ENCODE assay signal across 12 cellular contexts in the genomic region with DNA sequence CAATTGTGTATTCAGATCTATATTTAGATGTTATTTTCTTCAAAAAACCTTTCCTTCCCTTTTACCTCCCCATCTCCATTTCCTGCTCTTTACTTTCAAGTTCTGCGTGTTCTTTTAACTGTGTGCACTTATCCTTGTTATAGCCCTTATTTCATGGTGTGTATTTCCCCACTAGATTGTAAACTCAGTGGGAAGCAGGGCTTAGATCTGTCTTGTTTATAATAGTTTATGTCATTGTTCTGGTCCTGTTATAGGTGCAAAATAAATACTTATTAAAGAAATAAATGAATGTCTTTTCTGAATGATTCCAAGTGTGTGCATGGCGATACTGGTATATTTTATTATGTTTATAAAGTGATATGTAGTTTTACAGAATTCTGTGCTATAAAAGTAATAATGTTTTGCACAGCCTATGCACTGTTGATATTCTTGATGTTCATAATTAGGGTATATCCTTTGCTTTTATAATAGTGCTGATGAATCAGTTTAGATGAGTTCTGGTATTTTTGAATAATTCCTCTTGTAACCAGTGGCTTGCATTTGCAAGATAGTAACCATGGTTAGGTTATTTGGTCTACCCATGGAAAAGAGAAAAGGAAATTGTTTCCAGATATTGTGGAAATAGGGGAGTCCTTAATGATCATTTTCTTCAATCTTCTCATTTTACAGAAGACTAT. TPM values are rescaled to one million over a fixed set of nuclear protein-coding genes. Genes with fewer than 3 reads are reported as not detected.
DNase-seq lines count a peak whose midpoint lies in the region; ATAC-seq and TF ChIP-seq lines count a peak whose summit lies in the region.
"Had no signal": no experiment of that assay in that cellular context is flagged by ENCODE, and none has a peak within 500 bp of the region (broad histone marks: within the 10 kb centered on the region; RNA-seq: fewer than 3 reads in every experiment).

No MANE protein-coding gene starts in this region.

- no peaks in the 10 kb centered on the region for H3K36me3 ChIP-seq in GM23248 (ENCODE audit: low read depth)
- no peaks in the 10 kb centered on the region for H3K36me3 ChIP-seq in mesenchymal stem cell (ENCODE audit: control insufficient read depth in 1 of 2, insufficient read depth in 2 of 2, low read depth in 1 of 2, low read length in 2 of 2)

- H3K14ac ChIP-seq in mesenchymal stem cell (ENCODE audit: low read length in 2 of 2) = no peak overlapping the region

- H3K4me3 ChIP-seq in GM23248 (peak overlapping the region; percentile 63), mesenchymal stem cell (ENCODE audit: insufficient read depth in 1 of 2, low read depth in 1 of 2, low read length in 2 of 2) (no peak overlapping the region)

- H3K27ac Mint-ChIP-seq in CD4-positive, alpha-beta T cell = no peak overlapping the region
- H3K27ac Mint-ChIP-seq in activated naive CD8-positive, alpha-beta T cell treated with anti-CD3 and anti-CD28 coated beads, Interleukin-2, amount 50 U/mL, for 24 hours = peak overlapping the region; percentile 69
- no peak overlapping the region for H3K27ac Mint-ChIP-seq in stimulated activated naive B cell treated with anti-CD40 and anti-IgM and Interleukin-4, amounts not matched to agents 10 μg/mL and 1 μg/mL and 100 μg/mL, for 72 hours

- in situ Hi-C loops in GM23248 (cut with MboI) = no loop called here

- no peaks in the 10 kb centered on the region for H3K27me3 Mint-ChIP-seq in CD4-positive, alpha-beta T cell
- no peaks in the 10 kb centered on the region for H3K27me3 Mint-ChIP-seq in activated naive CD8-positive, alpha-beta T cell treated with anti-CD3 and anti-CD28 coated beads, Interleukin-2, amount 50 U/mL, for 24 hours
- peaks cover 14 to 20% of the 10 kb centered on the region in 2 donors for H3K27me3 Mint-ChIP-seq in stimulated activated naive B cell treated with anti-CD40 and anti-IgM and Interleukin-4, amounts not matched to agents 10 μg/mL and 1 μg/mL and 100 μg/mL, for 72 hours

- intact Hi-C loops in CD4-positive, alpha-beta T cell (cut with DNase I, micrococcal nuclease) = loop anchor here in 1 of 2 experiments (5.0 kb wide), 1 partner anchor 71 kb away; no protein-coding TSS in a partner anchor

- H3K79me1 ChIP-seq in mesenchymal stem cell (replicated peaks; ENCODE audit: low read length, poor library complexity, severe bottlenecking) = no peaks in the 10 kb centered on the region

- H2BK5ac ChIP-seq in mesenchymal stem cell (ENCODE audit: low read depth, low read length, poor library complexity, severe bottlenecking) = no peak overlapping the region

- H4K91ac ChIP-seq in mesenchymal stem cell (ENCODE audit: low read length) = no peak overlapping the region

- no peak for TF ChIP-seq CTCF in CD4-positive, alpha-beta T cell (IDR thresholded peaks at IDR 0.05)

- WGBS in GM23248 (ENCODE audit: low coverage in 1 of 2, low lambda C conversion rate in 2 of 2, missing lambda C conversion rate in 2 of 2), 2 experiments = 96 to 98% methylated on average over 2 of the region's 2 CpGs
- WGBS in mesenchymal stem cell = 100% methylated on average over 1 of the region's 2 CpGs

- ATAC-seq in CD4-positive, alpha-beta T cell (ENCODE audit: poor library complexity) = no peak
- ATAC-seq in activated naive CD8-positive, alpha-beta T cell treated with anti-CD3 and anti-CD28 coated beads, Interleukin-2, amount 50 U/mL, for 24 hours = no peak
- ATAC-seq in GM21619 (IDR thresholded peaks at IDR 0.05; ENCODE audit: unreplicated experiment) = no peak
- ATAC-seq in stimulated activated naive B cell treated with anti-CD40 and anti-IgM and Interleukin-4, amounts not matched to agents 10 μg/mL and 1 μg/mL and 100 μg/mL, for 72 hours (replicated peaks) = no peak

- H3K9me3 Mint-ChIP-seq in CD4-positive, alpha-beta T cell = no peaks in the 10 kb centered on the region
- H3K9me3 Mint-ChIP-seq in activated naive CD8-positive, alpha-beta T cell treated with anti-CD3 and anti-CD28 coated beads, Interleukin-2, amount 50 U/mL, for 24 hours = no peaks in the 10 kb centered on the region
- H3K9me3 Mint-ChIP-seq in stimulated activated naive B cell treated with anti-CD40 and anti-IgM and Interleukin-4, amounts not matched to agents 10 μg/mL and 1 μg/mL and 100 μg/mL, for 72 hours = no peaks in the 10 kb centered on the region

- no peaks in the 10 kb centered on the region for H3K9me2 ChIP-seq in GM23248 (ENCODE audit: insufficient read depth)

- H3K36me3 Mint-ChIP-seq in CD4-positive, alpha-beta T cell (ENCODE audit: low read depth) = no peaks in the 10 kb centered on the region
- H3K36me3 Mint-ChIP-seq in activated naive CD8-positive, alpha-beta T cell treated with anti-CD3 and anti-CD28 coated beads, Interleukin-2, amount 50 U/mL, for 24 hours (ENCODE audit: low read depth) = peaks cover 24% of the 10 kb centered on the region
- peaks cover 2 to 8% of the 10 kb centered on the region in 2 donors for H3K36me3 Mint-ChIP-seq in stimulated activated naive B cell treated with anti-CD40 and anti-IgM and Interleukin-4, amounts not matched to agents 10 μg/mL and 1 μg/mL and 100 μg/mL, for 72 hours

- no peak overlapping the region for H3K23ac ChIP-seq in mesenchymal stem cell (ENCODE audit: low read length in 2 of 2)

- H2BK12ac ChIP-seq in mesenchymal stem cell (ENCODE audit: low read length in 2 of 2) = no peak overlapping the region

- peaks cover 34% of the 10 kb centered on the region for H3F3A ChIP-seq in GM23248 (ENCODE audit: insufficient read depth)

- no peak overlapping the region for H2BK15ac ChIP-seq in mesenchymal stem cell (ENCODE audit: low read depth, poor library complexity, severe bottlenecking)

- H4K20me1 ChIP-seq in GM23248 (ENCODE audit: insufficient read depth) = peaks cover 26% of the 10 kb centered on the region

- no peak overlapping the region for H4K8ac ChIP-seq in mesenchymal stem cell (ENCODE audit: low read length)

- H3K4me1 ChIP-seq in GM23248 (ENCODE audit: insufficient read depth) = peaks cover 57% of the 10 kb centered on the region
- peaks cover 4% of the 10 kb centered on the region for H3K4me1 ChIP-seq in mesenchymal stem cell (ENCODE audit: control insufficient read depth, insufficient read depth, low read depth, low read length)

- H3K9ac ChIP-seq in GM23248 = peak overlapping the region; percentile 75
- peak overlapping the region; percentile 86 for H3K9ac ChIP-seq in mesenchymal stem cell (ENCODE audit: low read length)

- POLR2A ChIA-PET in CD4-positive, alpha-beta T cell (lab: Charles Lee) = interaction anchor here (0.7 to 1.6 kb wide), 3 partner anchors 9 to 12 kb away, joined by 3 to 4 read pairs (median 4); a partner anchor contains a TSS

- H2BK120ac ChIP-seq in mesenchymal stem cell (ENCODE audit: low read depth, low read length) = no peak overlapping the region

- no peak overlapping the region for H3K18ac ChIP-seq in mesenchymal stem cell (ENCODE audit: low read depth in 1 of 2, low read length in 2 of 2)

- H3K27me3 ChIP-seq in CD4-positive, alpha-beta T cell (ENCODE audit: control insufficient read depth, insufficient read depth, low read length) = no peaks in the 10 kb centered on the region
- H3K27me3 ChIP-seq in GM23248 (replicated peaks; ENCODE audit: insufficient read depth) (no peaks in the 10 kb centered on the region), mesenchymal stem cell (ENCODE audit: control insufficient read depth in 1 of 2, insufficient read depth in 1 of 2, low read length in 2 of 2) (no peaks in the 10 kb centered on the region)

- H3K9me3 ChIP-seq in CD4-positive, alpha-beta T cell (ENCODE audit: control insufficient read depth, low read length) = no peaks in the 10 kb centered on the region
- no peaks in the 10 kb centered on the region for H3K9me3 ChIP-seq in GM23248 (ENCODE audit: low read depth)
- H3K9me3 ChIP-seq in mesenchymal stem cell (ENCODE audit: control insufficient read depth, low read length) = no peaks in the 10 kb centered on the region

- H3K4me1 Mint-ChIP-seq in CD4-positive, alpha-beta T cell (ENCODE audit: low read depth) = peaks cover 64% of the 10 kb centered on the region
- H3K4me1 Mint-ChIP-seq in activated naive CD8-positive, alpha-beta T cell treated with anti-CD3 and anti-CD28 coated beads, Interleukin-2, amount 50 U/mL, for 24 hours = peaks cover 83% of the 10 kb centered on the region
- peaks cover 7 to 12% of the 10 kb centered on the region in 2 donors for H3K4me1 Mint-ChIP-seq in stimulated activated naive B cell treated with anti-CD40 and anti-IgM and Interleukin-4, amounts not matched to agents 10 μg/mL and 1 μg/mL and 100 μg/mL, for 72 hours

- H3K79me2 ChIP-seq in GM23248 (ENCODE audit: insufficient read depth) = peaks cover 93% of the 10 kb centered on the region

- H2AFZ ChIP-seq in GM23248 (no peak overlapping the region), mesenchymal stem cell (ENCODE audit: low read depth, low read length) (no peak overlapping the region)

- H3K27ac ChIP-seq in CD4-positive, alpha-beta T cell (ENCODE audit: low read depth, low read length) = no peak overlapping the region
- H3K27ac ChIP-seq in GM23248 = peak overlapping the region; percentile 89
- H3K27ac ChIP-seq in mesenchymal stem cell (ENCODE audit: low read length, poor library complexity, severe bottlenecking) = no peak overlapping the region

- H3K4me2 ChIP-seq in GM23248 (ENCODE audit: unreplicated experiment) (peak overlapping the region; percentile 73), mesenchymal stem cell (ENCODE audit: low read length, poor library complexity, severe bottlenecking) (no peak overlapping the region)

- H3K4ac ChIP-seq in mesenchymal stem cell (ENCODE audit: low read depth in 1 of 2, low read length in 2 of 2) = no peak overlapping the region

- no peak overlapping the region for H2AK5ac ChIP-seq in mesenchymal stem cell (ENCODE audit: low read length, severe bottlenecking)

- peak overlapping the region; percentile 28 for H3K4me3 Mint-ChIP-seq in CD4-positive, alpha-beta T cell
- H3K4me3 Mint-ChIP-seq in activated naive CD8-positive, alpha-beta T cell treated with anti-CD3 and anti-CD28 coated beads, Interleukin-2, amount 50 U/mL, for 24 hours = peak overlapping the region; percentile 27
- H3K4me3 Mint-ChIP-seq in stimulated activated naive B cell treated with anti-CD40 and anti-IgM and Interleukin-4, amounts not matched to agents 10 μg/mL and 1 μg/mL and 100 μg/mL, for 72 hours = no peak overlapping the region
- H3K4me3 Mint-ChIP-seq: nephron had no signal

- CTCF ChIA-PET in CD4-positive, alpha-beta T cell (lab: Charles Lee) = interaction anchor here (1.5 kb wide), 1 partner anchor 9 kb away, joined by 5 read pairs; no protein-coding TSS in a partner anchor

- DNase-seq in CD4-positive, alpha-beta T cell = no peak
- DNase-seq in GM23248 (no peak), mesenchymal stem cell (no peak), NCI-H2171 (lab: John Stamatoyannopoulos, UW) (no peak), NK-92 (lab: John Stamatoyannopoulos, UW; ENCODE audit: unreplicated experiment) (no peak)
- no peak for DNase-seq in activated naive CD8-positive, alpha-beta T cell treated with anti-CD3 and anti-CD28 coated beads, Interleukin-2, amount 50 U/mL, for 24 hours
- DNase-seq in stimulated activated naive B cell treated with anti-CD40 and anti-IgM and Interleukin-4, amounts not matched to agents 10 μg/mL and 1 μg/mL and 100 μg/mL, for 72 hours = no peak
- DNase-seq: GF-D8, glutamatergic neuron, NCI-H187 treated with DMSO at 0.1 percent for 48 hours had no signal

RNA-seq across cellular contexts. Expression of a gene that starts 12.1 kb away (rescaled TPM):
- 1 to 10 TPM; 3.2 to 3.4 TPM for total RNA-seq in CD4-positive, alpha-beta T cell
- 95.5 and 98.1 TPM in 2 replicates for total RNA-seq in GM23248 (2014; rRNA removed; shearing (Covaris generic))
- 109 and 114 TPM in 2 replicates for polyA plus RNA-seq in GM23248 (2016; fragmentation: Nextera tagmentation; extraction: Ambion mirVana)
- polyA plus RNA-seq in mesenchymal stem cell (2013, experiment 1 of 2) = 23.3 TPM
- polyA plus RNA-seq in mesenchymal stem cell (2013, experiment 2 of 2) = 25.7 TPM

Comparison
In these comparisons a context has a peak if more than half of its experiments do, and no peak if none do; other contexts are left out.
1. H3K4me3 Mint-ChIP-seq: peak in CD4-positive, alpha-beta T cell (single experiment) and activated naive CD8-positive, alpha-beta T cell treated with anti-CD3 and anti-CD28 coated beads, Interleukin-2, amount 50 U/mL, for 24 hours (single experiment); none in stimulated activated naive B cell treated with anti-CD40 and anti-IgM and Interleukin-4, amounts not matched to agents 10 μg/mL and 1 μg/mL and 100 μg/mL, for 72 hours (0 of 2).
2. RNA of a gene that starts 12.1 kb away (total RNA-seq): 95.5 to 98.1 TPM in GM23248; 3.2 to 3.4 TPM in CD4-positive, alpha-beta T cell; every median in the first group is over 10 times any median in the second.